9 cellular contexts compared by ENCODE assay signal in the genomic region with DNA sequence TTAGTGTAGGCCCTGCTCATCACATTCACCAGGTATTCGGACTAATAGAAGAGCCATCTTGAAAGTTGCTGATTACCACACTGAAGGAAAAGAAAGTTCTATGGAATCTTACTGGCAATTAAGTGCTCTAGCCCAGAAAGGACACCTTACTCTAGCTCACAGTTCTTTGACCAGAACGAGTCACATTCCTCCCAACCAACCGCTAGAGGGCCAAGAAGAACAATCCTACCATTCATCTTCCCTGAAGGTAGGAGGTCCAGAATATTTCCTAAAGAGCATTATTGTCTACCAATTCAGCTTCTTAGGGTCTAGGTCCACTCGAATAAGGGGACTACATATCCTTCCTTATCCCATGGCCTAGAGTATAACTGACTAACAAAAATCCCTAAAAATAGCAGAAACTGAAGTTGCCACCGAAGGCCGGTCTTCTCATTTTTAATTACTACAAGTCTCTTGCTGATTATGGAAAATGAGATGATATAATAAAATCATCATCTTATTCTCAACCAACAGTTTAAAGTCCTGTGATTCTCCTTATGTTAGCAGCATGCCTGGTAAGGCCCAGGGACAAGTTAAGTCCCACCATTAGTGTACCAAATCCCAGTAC. TPM values are rescaled to one million over a fixed set of nuclear protein-coding genes. Genes with fewer than 3 reads are reported as not detected.
A peak's percentile ranks its signal among the peaks of the same experiment; 100 is the strongest.
DNase-seq lines count a peak whose midpoint lies in the region; ATAC-seq and TF ChIP-seq lines count a peak whose summit lies in the region.
"Had no signal": no experiment of that assay in that cellular context is flagged by ENCODE, and none has a peak within 500 bp of the region (broad histone marks: within the 10 kb centered on the region; RNA-seq: fewer than 3 reads in every experiment).

No MANE protein-coding gene starts in this region.

- CTCF ChIA-PET in BJ (lab: Yijun Ruan, JAX): interaction anchor here (0.7 to 8.5 kb wide), 26 partner anchors 9 to 279 kb away, joined by 3 to 84 read pairs (median 7); a partner anchor contains a TSS

- POLR2A ChIA-PET in BJ (lab: Charles Lee): interaction anchor here (0.5 to 0.7 kb wide), 2 partner anchors 50 to 713 kb away, joined by 3 read pairs; no protein-coding TSS in a partner anchor

- H3K9me3 ChIP-seq in colonic mucosa: no peaks in the 10 kb centered on the region

- TF ChIP-seq CTCF in BJ (IDR thresholded peaks at IDR 0.05; ENCODE audit: insufficient read depth, low read depth, low read length) (peak; percentile 84), colonic mucosa (IDR thresholded peaks at IDR 0.05) (peak; percentile 69)

- H3K27ac ChIP-seq in colonic mucosa: no peak overlapping the region
- H3K27ac ChIP-seq: SJSA1 had no signal

- H3K27me3 ChIP-seq in BJ (ENCODE audit: control insufficient read depth, insufficient read depth, low read length) (no peaks in the 10 kb centered on the region; the same call in 1 of the 2 replicates), colonic mucosa (no peaks in the 10 kb centered on the region)

- no peak overlapping the region for H3K9ac ChIP-seq in colonic mucosa (ENCODE audit: low read depth in 2 of 2, low read length in 2 of 2)

- intact Hi-C loops in colonic mucosa (cut with DNase I): loop anchor here (5.0 kb wide), 1 partner anchor 67 kb away; a partner anchor contains a TSS

- H3K4me3 ChIP-seq in BJ (ENCODE audit: low read depth, low read length): no peak overlapping the region
- H3K4me3 ChIP-seq in colonic mucosa: no peak overlapping the region
- H3K4me3 ChIP-seq: SJSA1 had no signal

- DNase-seq in BJ (ENCODE audit: low read depth) (no peak), NCI-H82 (lab: John Stamatoyannopoulos, UW) (peak; percentile 79), colonic mucosa (peak; percentile 40), medulla oblongata (ENCODE audit: extremely low spot score) (peak; percentile 64), 8988T (no peak), NCI-H2196 (lab: John Stamatoyannopoulos, UW; ENCODE audit: unreplicated experiment) (no peak)

- peak; percentile 88 for ATAC-seq in GM18502 (IDR thresholded peaks at IDR 0.05; ENCODE audit: poor library complexity, unreplicated experiment)
- peak; percentile 87 for ATAC-seq in HG02884 (IDR thresholded peaks at IDR 0.05; ENCODE audit: unreplicated experiment)

- no peaks in the 10 kb centered on the region for H3K4me1 ChIP-seq in colonic mucosa
- H3K4me1 ChIP-seq: SJSA1 had no signal

- H3K36me3 ChIP-seq in BJ (ENCODE audit: control insufficient read depth, insufficient read depth, low read length) (no peaks in the 10 kb centered on the region), colonic mucosa (no peaks in the 10 kb centered on the region)
- H3K36me3 ChIP-seq: SJSA1 had no signal

RNA-seq across cellular contexts. Expression of a gene that starts 2.7 kb away (rescaled TPM):
- polyA plus RNA-seq in BJ (2011; rRNA removed): 0.91 and 2.0 TPM in 2 replicates
- 0.28 and 0.77 TPM in 2 replicates for polyA minus RNA-seq in BJ (2011; rRNA and poly(A)+ RNA removed)
- not detected for total RNA-seq in colonic mucosa
- total RNA-seq: SJSA1 had no signal

Comparison
In these comparisons a context has a peak if more than half of its experiments do, and no peak if none do; other contexts are left out.
1. DNase-seq: peak in NCI-H82 (single experiment), colonic mucosa (single experiment) and medulla oblongata (single experiment); none in BJ (single experiment), 8988T (single experiment) and NCI-H2196 (single experiment).